Comparison of ENCODE assay signal across 27 cellular contexts in genomic region chr11:122144752-122145151, GRCh38. TPM values are rescaled to one million over a fixed set of nuclear protein-coding genes. Genes with fewer than 3 reads are reported as not detected.
"Had no signal": no experiment of that assay in that cellular context is flagged by ENCODE, and none has a peak within 500 bp of the region (broad histone marks: within the 10 kb centered on the region; RNA-seq: fewer than 3 reads in every experiment).

No MANE protein-coding gene starts in this region.

- H3K36me3 Mint-ChIP-seq: activated naive CD4-positive, alpha-beta T cell treated with anti-CD3 and anti-CD28 coated beads, Interleukin-2, amount 50 U/mL, for 24 hours; brain; WTC11 had no signal

- H3K4me3 Mint-ChIP-seq: activated CD8-positive, alpha-beta T cell treated with anti-CD3 and anti-CD28 coated beads, Interleukin-2, amount 10 ng/mL, durations not matched to agents 7 days and 5 days; activated naive CD4-positive, alpha-beta T cell treated with anti-CD3 and anti-CD28 coated beads, Interleukin-2, amount 50 U/mL, for 24 hours; brain; central memory CD8-positive, alpha-beta T cell; WTC11 had no signal

- DNase-seq: activated CD4-positive, alpha-beta T cell treated with anti-CD3 and anti-CD28 coated beads for 48 hours; activated CD4-positive, alpha-beta T cell treated with anti-CD3 and anti-CD28 coated beads, Interleukin-2, amount 50 U/mL, for 4 hours; activated CD4-positive, CD25-positive, alpha-beta regulatory T cell treated with anti-CD3 and anti-CD28 coated beads, Interleukin-2, amount 50 U/mL, for 72 hours; activated CD8-positive, alpha-beta memory T cell treated with anti-CD3 and anti-CD28 coated beads, Interleukin-2, amount 50 U/mL, for 48 hours; activated CD8-positive, alpha-beta T cell treated with anti-CD3 and anti-CD28 coated beads, Interleukin-2, amount 10 ng/mL, durations not matched to agents 7 days and 5 days; activated effector memory CD4-positive, alpha-beta T cell treated with Interleukin-2 at 50 U/mL for 16 hours; activated naive CD4-positive, alpha-beta T cell; activated T-cell treated with anti-CD3 and anti-CD28 coated beads, Interleukin-2, amount 50 U/mL, for 1 hour; aorta; Karpas-422; MM.1S; NCI-H1105; NCI-H1436; NCI-H1694 treated with DMSO at 0.1 percent for 48 hours; NCI-H2029 treated with DMSO at 0.1 percent for 48 hours; NCI-H345; NCI-H510A; NCI-H526 treated with DMSO at 0.1 percent for 48 hours; NCI-H82; T-helper 1 cell had no signal

- H3K27me3 Mint-ChIP-seq: brain had no signal

- H3K4me3 ChIP-seq: K562, SK-N-MC had no signal

- H3K27ac Mint-ChIP-seq: activated CD8-positive, alpha-beta T cell treated with anti-CD3 and anti-CD28 coated beads, Interleukin-2, amount 10 ng/mL, durations not matched to agents 7 days and 5 days; activated naive CD4-positive, alpha-beta T cell treated with anti-CD3 and anti-CD28 coated beads, Interleukin-2, amount 50 U/mL, for 24 hours; brain; WTC11 had no signal

- H3K9me3 Mint-ChIP-seq: activated naive CD4-positive, alpha-beta T cell treated with anti-CD3 and anti-CD28 coated beads, Interleukin-2, amount 50 U/mL, for 24 hours; brain; central memory CD8-positive, alpha-beta T cell; WTC11 had no signal

- ATAC-seq: activated CD8-positive, alpha-beta T cell treated with anti-CD3 and anti-CD28 coated beads, Interleukin-2, amount 10 ng/mL, durations not matched to agents 7 days and 5 days; K562; WTC11 had no signal

- H3K4me1 Mint-ChIP-seq: activated naive CD4-positive, alpha-beta T cell treated with anti-CD3 and anti-CD28 coated beads, Interleukin-2, amount 50 U/mL, for 24 hours; central memory CD8-positive, alpha-beta T cell; WTC11 had no signal

- H3K27ac ChIP-seq: SK-N-MC had no signal

RNA-seq across cellular contexts. Expression of gene BLID, which starts 28.7 kb away (rescaled TPM):
- total RNA-seq: activated CD8-positive, alpha-beta T cell treated with anti-CD3 and anti-CD28 coated beads, Interleukin-2, amount 10 ng/mL, durations not matched to agents 7 days and 5 days; K562; OCI-LY7; WTC11 had no signal
- polyA plus RNA-seq: K562 had no signal
